In the genomic region with DNA sequence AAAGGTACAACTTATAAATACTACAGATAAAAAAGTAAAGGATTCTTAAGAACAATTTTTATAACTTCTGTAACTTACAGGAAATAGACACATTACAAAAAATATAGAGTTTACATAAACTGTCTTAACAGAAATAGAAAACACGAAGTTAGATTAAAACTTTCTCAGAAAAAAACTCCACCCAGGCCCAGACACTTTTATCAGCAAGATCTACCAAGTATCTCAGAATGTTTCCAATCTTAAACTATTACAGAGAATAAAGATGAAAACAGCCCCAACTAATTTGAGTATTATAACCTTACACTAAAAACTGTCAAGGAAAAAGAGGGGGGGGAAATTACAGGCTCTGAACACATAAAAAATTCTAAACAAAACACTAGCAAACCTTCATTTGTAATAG, we compare ENCODE assay signal across 2 cellular contexts.
TF ChIP-seq lines count a peak whose summit lies in the region.

No MANE protein-coding gene starts in this region.

TF ChIP-seq in IMR-90, 13 proteins besides CTCF, POLR2A, EP300 and RAD21:
- TF ChIP-seq SMC3 (IDR thresholded peaks at IDR 0.05; ENCODE audit: low read depth, low read length) (no peak), RCOR1 (IDR thresholded peaks at IDR 0.05; ENCODE audit: insufficient replicate concordance, low read length) (no peak), CHD1 (IDR thresholded peaks at IDR 0.05; ENCODE audit: low read depth, low read length) (no peak), RFX5 (IDR thresholded peaks at IDR 0.05; ENCODE audit: low read depth, low read length) (no peak), MAFK (IDR thresholded peaks at IDR 0.05; ENCODE audit: low read depth, low read length) (no peak), MAZ (IDR thresholded peaks at IDR 0.05; ENCODE audit: borderline replicate concordance, low read depth, low read length) (no peak), FOS (IDR thresholded peaks at IDR 0.05; ENCODE audit: low read depth, low read length) (no peak), CEBPB (IDR thresholded peaks at IDR 0.05; ENCODE audit: low read depth, low read length) (no peak), BHLHE40 (IDR thresholded peaks at IDR 0.05; ENCODE audit: low read depth, low read length) (no peak), MXI1 (IDR thresholded peaks at IDR 0.05; ENCODE audit: borderline replicate concordance, low read depth, low read length) (no peak), NFE2L2 (IDR thresholded peaks at IDR 0.05; ENCODE audit: low read depth, low read length) (no peak)
- TF ChIP-seq, protein P1, sequence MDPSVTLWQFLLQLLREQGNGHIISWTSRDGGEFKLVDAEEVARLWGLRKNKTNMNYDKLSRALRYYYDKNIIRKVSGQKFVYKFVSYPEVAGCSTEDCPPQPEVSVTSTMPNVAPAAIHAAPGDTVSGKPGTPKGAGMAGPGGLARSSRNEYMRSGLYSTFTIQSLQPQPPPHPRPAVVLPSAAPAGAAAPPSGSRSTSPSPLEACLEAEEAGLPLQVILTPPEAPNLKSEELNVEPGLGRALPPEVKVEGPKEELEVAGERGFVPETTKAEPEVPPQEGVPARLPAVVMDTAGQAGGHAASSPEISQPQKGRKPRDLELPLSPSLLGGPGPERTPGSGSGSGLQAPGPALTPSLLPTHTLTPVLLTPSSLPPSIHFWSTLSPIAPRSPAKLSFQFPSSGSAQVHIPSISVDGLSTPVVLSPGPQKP (IDR thresholded peaks at IDR 0.05; ENCODE audit: borderline replicate concordance, low read depth, low read length), result no peak

TF ChIP-seq in SK-N-SH, 30 proteins besides CTCF, POLR2A, EP300 and RAD21:
- TF ChIP-seq, protein P2, sequence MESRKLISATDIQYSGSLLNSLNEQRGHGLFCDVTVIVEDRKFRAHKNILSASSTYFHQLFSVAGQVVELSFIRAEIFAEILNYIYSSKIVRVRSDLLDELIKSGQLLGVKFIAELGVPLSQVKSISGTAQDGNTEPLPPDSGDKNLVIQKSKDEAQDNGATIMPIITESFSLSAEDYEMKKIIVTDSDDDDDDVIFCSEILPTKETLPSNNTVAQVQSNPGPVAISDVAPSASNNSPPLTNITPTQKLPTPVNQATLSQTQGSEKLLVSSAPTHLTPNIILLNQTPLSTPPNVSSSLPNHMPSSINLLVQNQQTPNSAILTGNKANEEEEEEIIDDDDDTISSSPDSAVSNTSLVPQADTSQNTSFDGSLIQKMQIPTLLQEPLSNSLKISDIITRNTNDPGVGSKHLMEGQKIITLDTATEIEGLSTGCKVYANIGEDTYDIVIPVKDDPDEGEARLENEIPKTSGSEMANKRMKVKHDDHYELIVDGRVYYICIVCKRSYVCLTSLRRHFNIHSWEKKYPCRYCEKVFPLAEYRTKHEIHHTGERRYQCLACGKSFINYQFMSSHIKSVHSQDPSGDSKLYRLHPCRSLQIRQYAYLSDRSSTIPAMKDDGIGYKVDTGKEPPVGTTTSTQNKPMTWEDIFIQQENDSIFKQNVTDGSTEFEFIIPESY (IDR thresholded peaks at IDR 0.05; ENCODE audit: borderline replicate concordance, low read depth), result no peak
- TF ChIP-seq, protein P3, sequence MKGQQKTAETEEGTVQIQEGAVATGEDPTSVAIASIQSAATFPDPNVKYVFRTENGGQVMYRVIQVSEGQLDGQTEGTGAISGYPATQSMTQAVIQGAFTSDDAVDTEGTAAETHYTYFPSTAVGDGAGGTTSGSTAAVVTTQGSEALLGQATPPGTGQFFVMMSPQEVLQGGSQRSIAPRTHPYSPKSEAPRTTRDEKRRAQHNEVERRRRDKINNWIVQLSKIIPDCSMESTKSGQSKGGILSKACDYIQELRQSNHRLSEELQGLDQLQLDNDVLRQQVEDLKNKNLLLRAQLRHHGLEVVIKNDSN (IDR thresholded peaks at IDR 0.05; ENCODE audit: borderline replicate concordance, low read depth), result no peak
- TF ChIP-seq EZH2phosphoT487 (IDR thresholded peaks at IDR 0.05; ENCODE audit: borderline replicate concordance, low read depth) (no peak), FOXJ3 (CRISPR knock-in tag; IDR thresholded peaks at IDR 0.05) (no peak), SIN3A (IDR thresholded peaks at IDR 0.05; ENCODE audit: borderline replicate concordance, low read depth, low read length) (no peak), POLR2AphosphoS5 (IDR thresholded peaks at IDR 0.05; ENCODE audit: low read depth, low read length) (no peak), TAF1 (IDR thresholded peaks at IDR 0.05; ENCODE audit: borderline replicate concordance, low read depth, low read length) (no peak), NFIC (IDR thresholded peaks at IDR 0.05; ENCODE audit: borderline replicate concordance) (no peak)
- TF ChIP-seq, protein P4, sequence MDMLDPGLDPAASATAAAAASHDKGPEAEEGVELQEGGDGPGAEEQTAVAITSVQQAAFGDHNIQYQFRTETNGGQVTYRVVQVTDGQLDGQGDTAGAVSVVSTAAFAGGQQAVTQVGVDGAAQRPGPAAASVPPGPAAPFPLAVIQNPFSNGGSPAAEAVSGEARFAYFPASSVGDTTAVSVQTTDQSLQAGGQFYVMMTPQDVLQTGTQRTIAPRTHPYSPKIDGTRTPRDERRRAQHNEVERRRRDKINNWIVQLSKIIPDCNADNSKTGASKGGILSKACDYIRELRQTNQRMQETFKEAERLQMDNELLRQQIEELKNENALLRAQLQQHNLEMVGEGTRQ (IDR thresholded peaks at IDR 0.05; ENCODE audit: borderline replicate concordance, low read depth, low read length), result no peak
- TF ChIP-seq, protein P5, sequence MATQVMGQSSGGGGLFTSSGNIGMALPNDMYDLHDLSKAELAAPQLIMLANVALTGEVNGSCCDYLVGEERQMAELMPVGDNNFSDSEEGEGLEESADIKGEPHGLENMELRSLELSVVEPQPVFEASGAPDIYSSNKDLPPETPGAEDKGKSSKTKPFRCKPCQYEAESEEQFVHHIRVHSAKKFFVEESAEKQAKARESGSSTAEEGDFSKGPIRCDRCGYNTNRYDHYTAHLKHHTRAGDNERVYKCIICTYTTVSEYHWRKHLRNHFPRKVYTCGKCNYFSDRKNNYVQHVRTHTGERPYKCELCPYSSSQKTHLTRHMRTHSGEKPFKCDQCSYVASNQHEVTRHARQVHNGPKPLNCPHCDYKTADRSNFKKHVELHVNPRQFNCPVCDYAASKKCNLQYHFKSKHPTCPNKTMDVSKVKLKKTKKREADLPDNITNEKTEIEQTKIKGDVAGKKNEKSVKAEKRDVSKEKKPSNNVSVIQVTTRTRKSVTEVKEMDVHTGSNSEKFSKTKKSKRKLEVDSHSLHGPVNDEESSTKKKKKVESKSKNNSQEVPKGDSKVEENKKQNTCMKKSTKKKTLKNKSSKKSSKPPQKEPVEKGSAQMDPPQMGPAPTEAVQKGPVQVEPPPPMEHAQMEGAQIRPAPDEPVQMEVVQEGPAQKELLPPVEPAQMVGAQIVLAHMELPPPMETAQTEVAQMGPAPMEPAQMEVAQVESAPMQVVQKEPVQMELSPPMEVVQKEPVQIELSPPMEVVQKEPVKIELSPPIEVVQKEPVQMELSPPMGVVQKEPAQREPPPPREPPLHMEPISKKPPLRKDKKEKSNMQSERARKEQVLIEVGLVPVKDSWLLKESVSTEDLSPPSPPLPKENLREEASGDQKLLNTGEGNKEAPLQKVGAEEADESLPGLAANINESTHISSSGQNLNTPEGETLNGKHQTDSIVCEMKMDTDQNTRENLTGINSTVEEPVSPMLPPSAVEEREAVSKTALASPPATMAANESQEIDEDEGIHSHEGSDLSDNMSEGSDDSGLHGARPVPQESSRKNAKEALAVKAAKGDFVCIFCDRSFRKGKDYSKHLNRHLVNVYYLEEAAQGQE (IDR thresholded peaks at IDR 0.05; ENCODE audit: low read depth, low read length), result no peak
- TF ChIP-seq, protein P6, sequence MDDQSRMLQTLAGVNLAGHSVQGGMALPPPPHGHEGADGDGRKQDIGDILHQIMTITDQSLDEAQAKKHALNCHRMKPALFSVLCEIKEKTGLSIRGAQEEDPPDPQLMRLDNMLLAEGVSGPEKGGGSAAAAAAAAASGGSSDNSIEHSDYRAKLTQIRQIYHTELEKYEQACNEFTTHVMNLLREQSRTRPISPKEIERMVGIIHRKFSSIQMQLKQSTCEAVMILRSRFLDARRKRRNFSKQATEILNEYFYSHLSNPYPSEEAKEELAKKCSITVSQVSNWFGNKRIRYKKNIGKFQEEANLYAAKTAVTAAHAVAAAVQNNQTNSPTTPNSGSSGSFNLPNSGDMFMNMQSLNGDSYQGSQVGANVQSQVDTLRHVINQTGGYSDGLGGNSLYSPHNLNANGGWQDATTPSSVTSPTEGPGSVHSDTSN (IDR thresholded peaks at IDR 0.05), result no peak
TF ChIP-seq in SK-N-SH: peak in this region for 0.
